In the genomic region with DNA sequence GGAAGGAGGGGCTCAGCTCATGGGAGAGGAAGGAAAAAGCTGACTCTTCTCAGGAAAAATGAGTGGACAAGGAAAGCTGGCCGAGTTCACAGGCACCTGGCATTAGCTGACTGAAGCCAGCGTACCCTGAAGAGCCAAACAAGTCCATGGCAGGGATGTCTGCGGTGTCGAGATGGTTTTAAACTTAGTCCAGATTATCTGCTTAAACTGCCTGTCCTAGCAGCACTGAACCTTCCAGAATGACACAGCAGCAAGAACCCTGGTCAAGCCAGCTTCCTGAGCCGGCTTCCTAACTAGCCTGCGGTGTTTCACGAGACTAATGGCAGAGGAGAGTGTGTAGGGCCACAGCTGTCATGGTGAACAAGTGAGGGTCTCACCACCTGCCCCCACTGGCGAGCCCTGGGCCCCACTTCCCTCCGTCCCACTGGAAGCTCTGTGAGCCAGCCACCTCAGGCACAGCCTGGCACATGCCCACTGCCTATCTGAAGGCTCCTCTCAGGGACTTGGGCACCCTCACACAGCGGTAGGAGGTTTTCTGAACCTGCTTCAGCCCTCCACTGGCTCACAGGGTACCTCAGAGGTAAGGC, we compare ENCODE assay signal across 10 cellular contexts. TPM values are rescaled to one million over a fixed set of nuclear protein-coding genes. Genes with fewer than 3 reads are reported as not detected.
DNase-seq lines count a peak whose midpoint lies in the region; ATAC-seq and TF ChIP-seq lines count a peak whose summit lies in the region.
"Had no signal": no experiment of that assay in that cellular context is flagged by ENCODE, and none has a peak within 500 bp of the region (broad histone marks: within the 10 kb centered on the region; RNA-seq: fewer than 3 reads in every experiment).

No MANE protein-coding gene starts in this region.

- H3K4me3 ChIP-seq in SJSA1: no peak overlapping the region
- no peak overlapping the region for H3K4me3 ChIP-seq in HAP-1

- H3K4me1 Mint-ChIP-seq in nephron (peaks cover 91% of the 10 kb centered on the region), type B pancreatic cell (ENCODE audit: unreplicated experiment) (peaks cover 39% of the 10 kb centered on the region)
- H3K4me1 Mint-ChIP-seq: stimulated activated naive B cell treated with anti-CD40 and anti-IgM and Interleukin-4, amounts not matched to agents 10 μg/mL and 1 μg/mL and 100 μg/mL, for 72 hours had no signal

- H3K4me3 Mint-ChIP-seq in nephron (peak overlapping the region; percentile 62 to 79 (median 69)), type B pancreatic cell (no peak overlapping the region)
- H3K4me3 Mint-ChIP-seq: stimulated activated naive B cell treated with anti-CD40 and anti-IgM and Interleukin-4, amounts not matched to agents 10 μg/mL and 1 μg/mL and 100 μg/mL, for 72 hours had no signal

- peak overlapping the region; percentile 76 for H3K27ac ChIP-seq in SJSA1
- H3K27ac ChIP-seq in epithelial cell of prostate: peak overlapping the region; percentile 80

- peak overlapping the region; percentile 97 to 100 (median 99) for H3K27ac Mint-ChIP-seq in nephron
- H3K27ac Mint-ChIP-seq in type B pancreatic cell: peak overlapping the region; percentile 48
- H3K27ac Mint-ChIP-seq: stimulated activated naive B cell treated with anti-CD40 and anti-IgM and Interleukin-4, amounts not matched to agents 10 μg/mL and 1 μg/mL and 100 μg/mL, for 72 hours had no signal

- no peaks in the 10 kb centered on the region for H3K27me3 ChIP-seq in SJSA1 (replicated peaks)
- H3K27me3 ChIP-seq in HAP-1 (ENCODE audit: low read depth): no peaks in the 10 kb centered on the region

- in situ Hi-C loops in HAP-1 (cut with MboI; ENCODE audit: low sequenced_read_pairs): no loop called here

- H3K27me3 Mint-ChIP-seq in nephron (ENCODE audit: low read depth): no peaks in the 10 kb centered on the region
- H3K27me3 Mint-ChIP-seq in type B pancreatic cell: no peaks in the 10 kb centered on the region
- H3K27me3 Mint-ChIP-seq: stimulated activated naive B cell treated with anti-CD40 and anti-IgM and Interleukin-4, amounts not matched to agents 10 μg/mL and 1 μg/mL and 100 μg/mL, for 72 hours had no signal

- H3K4me1 ChIP-seq in SJSA1 (replicated peaks) (peaks cover 21% of the 10 kb centered on the region), HAP-1 (peaks cover 11% of the 10 kb centered on the region)

- ATAC-seq in HG02678 (IDR thresholded peaks at IDR 0.05; ENCODE audit: unreplicated experiment): no peak
- ATAC-seq: stimulated activated naive B cell treated with anti-CD40 and anti-IgM and Interleukin-4, amounts not matched to agents 10 μg/mL and 1 μg/mL and 100 μg/mL, for 72 hours had no signal

- H3K36me3 Mint-ChIP-seq in nephron (ENCODE audit: low read depth): peaks cover 15% of the 10 kb centered on the region
- peaks cover 10% of the 10 kb centered on the region for H3K36me3 Mint-ChIP-seq in type B pancreatic cell

- no peak for DNase-seq in SJSA1 (ENCODE audit: low read depth in 1 of 2, low spot score in 2 of 2)
- no peak for DNase-seq in epithelial cell of prostate (ENCODE audit: low read depth, low spot score)
- no peak for DNase-seq in type B pancreatic cell (ENCODE audit: extremely low spot score, unreplicated experiment)
- no peak for DNase-seq in EL
- DNase-seq in HAP-1 (ENCODE audit: low spot score in 2 of 2): no peak
- DNase-seq: activated CD8-positive, alpha-beta memory T cell treated with anti-CD3 and anti-CD28 coated beads, Interleukin-2, amount 50 U/mL, for 48 hours; NCI-H2227 treated with DMSO at 0.1 percent for 48 hours; stimulated activated naive B cell treated with anti-CD40 and anti-IgM and Interleukin-4, amounts not matched to agents 10 μg/mL and 1 μg/mL and 100 μg/mL, for 72 hours had no signal

- H3K9me3 Mint-ChIP-seq in nephron: no peaks in the 10 kb centered on the region
- no peaks in the 10 kb centered on the region for H3K9me3 Mint-ChIP-seq in type B pancreatic cell
- H3K9me3 Mint-ChIP-seq: stimulated activated naive B cell treated with anti-CD40 and anti-IgM and Interleukin-4, amounts not matched to agents 10 μg/mL and 1 μg/mL and 100 μg/mL, for 72 hours had no signal

- H3K36me3 ChIP-seq in SJSA1: no peaks in the 10 kb centered on the region
- no peaks in the 10 kb centered on the region for H3K36me3 ChIP-seq in HAP-1 (replicated peaks)

- TF ChIP-seq CTCF in nephron (IDR thresholded peaks at IDR 0.05; ENCODE audit: unreplicated experiment in 3 of 3) (no peak), type B pancreatic cell (conservative IDR thresholded peaks at IDR 0.05) (no peak)

- H3K9me3 ChIP-seq in SJSA1 (replicated peaks) (no peaks in the 10 kb centered on the region), HAP-1 (no peaks in the 10 kb centered on the region)

RNA-seq across cellular contexts. Expression of a gene that starts 28.8 kb away (rescaled TPM):
- total RNA-seq in SJSA1 (2014; rRNA removed; shearing (Covaris generic)): 20.7 and 22.6 TPM in 2 replicates
- total RNA-seq in type B pancreatic cell (ENCODE audit: low replicate concordance): 92.2 and 118 TPM in 2 replicates
